In the genomic region with DNA sequence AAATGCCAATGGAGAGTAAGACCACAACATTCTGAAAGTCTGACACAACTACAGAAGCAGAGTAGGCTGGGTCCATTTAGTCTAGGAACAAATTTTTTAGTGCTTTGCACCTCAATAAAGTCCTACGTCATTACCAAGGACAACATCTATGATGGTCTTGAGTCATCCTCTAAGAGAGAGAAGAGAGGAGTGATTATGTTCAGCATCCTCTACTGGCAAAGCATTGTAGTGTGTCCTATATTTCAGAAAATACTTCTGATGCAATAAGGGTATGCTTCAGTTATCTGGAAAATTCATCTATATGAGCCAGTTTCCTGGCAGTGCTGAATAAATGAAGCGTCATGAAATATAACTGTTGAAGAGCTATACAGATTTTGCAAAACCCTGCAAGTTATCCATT, we compare ENCODE assay signal across 27 cellular contexts.
"Had no signal": no experiment of that assay in that cellular context is flagged by ENCODE, and none has a peak within 500 bp of the region (broad histone marks: within the 10 kb centered on the region; RNA-seq: fewer than 3 reads in every experiment).

No MANE protein-coding gene starts in this region.

- H3K9ac ChIP-seq: neural progenitor cell, parathyroid adenoma had no signal

- H3K4me1 ChIP-seq: left ventricle myocardium inferior, neural progenitor cell, parathyroid adenoma, psoas muscle, right atrium auricular region, stomach, testis, thyroid gland, transverse colon, upper lobe of left lung, vagina had no signal

- H3K36me3 ChIP-seq: left ventricle myocardium inferior, neural progenitor cell, neutrophil, right atrium auricular region, stomach, thyroid gland, transverse colon, upper lobe of left lung, vagina had no signal

- H3K4me2 ChIP-seq: neural progenitor cell had no signal

- H2AFZ ChIP-seq: neural progenitor cell, parathyroid adenoma had no signal

- H3K4me3 ChIP-seq: left ventricle myocardium inferior, lung, neural progenitor cell, psoas muscle, right atrium auricular region, skin epidermis, stomach, testis, thyroid gland, transverse colon, upper lobe of left lung, vagina had no signal

- H3K79me2 ChIP-seq: parathyroid adenoma had no signal

- H3K9me3 ChIP-seq: left ventricle myocardium inferior, neutrophil, psoas muscle, right atrium auricular region, stomach, testis, thyroid gland, transverse colon, upper lobe of left lung, vagina had no signal

- DNase-seq: islet precursor cell; left ventricle myocardium inferior; mesendoderm; naive B cell; natural killer cell; nephron progenitor cell; occipital lobe; psoas muscle; stimulated activated CD4-positive, alpha-beta T cell treated with anti-CD3 and anti-CD28 coated beads, Interleukin-12 subunit alpha, Interleukin-12 subunit beta, amount 100 ng/mL, for 4 hours; stimulated activated CD4-positive, alpha-beta T cell treated with anti-CD3 and anti-CD28 coated beads, Interleukin-15, amount 100 ng/mL, for 24 hours; stimulated activated CD4-positive, alpha-beta T cell treated with anti-CD3 and anti-CD28 coated beads, Interleukin-2, amount 100 ng/mL, for 24 hours; stimulated activated CD4-positive, alpha-beta T cell treated with anti-CD3 and anti-CD28 coated beads, Interleukin-4, amount 100 ng/mL, for 1 hour; stimulated activated naive B cell treated with anti-CD40 and anti-IgM and Interleukin-4, amounts not matched to agents 10 μg/mL and 1 μg/mL and 100 μg/mL, for 72 hours; stimulated activated naive CD8-positive, alpha-beta T cell treated with anti-CD3 and anti-CD28 coated beads, Interleukin-15, Interleukin-2, amounts not matched to agents 100 U/mL and 50 U/mL, for 24 hours; stomach; testis; thyroid gland; transverse colon; upper lobe of left lung had no signal

- ATAC-seq: natural killer cell; psoas muscle; sciatic nerve; stimulated activated naive B cell treated with anti-CD40 and anti-IgM and Interleukin-4, amounts not matched to agents 10 μg/mL and 1 μg/mL and 100 μg/mL, for 72 hours; stimulated activated naive CD8-positive, alpha-beta T cell treated with anti-CD3 and anti-CD28 coated beads, Interleukin-15, Interleukin-2, amounts not matched to agents 100 U/mL and 50 U/mL, for 24 hours had no signal

- H3K27ac ChIP-seq: left ventricle myocardium inferior, neural progenitor cell, neutrophil, parathyroid adenoma, psoas muscle, right atrium auricular region, skin epidermis, stomach, testis, thyroid gland, transverse colon, upper lobe of left lung, vagina had no signal

- H3K27me3 ChIP-seq: neural progenitor cell, neutrophil, right atrium auricular region, stomach, testis, thyroid gland, transverse colon, upper lobe of left lung, vagina had no signal
